13 cellular contexts compared by ENCODE assay signal in the genomic region with DNA sequence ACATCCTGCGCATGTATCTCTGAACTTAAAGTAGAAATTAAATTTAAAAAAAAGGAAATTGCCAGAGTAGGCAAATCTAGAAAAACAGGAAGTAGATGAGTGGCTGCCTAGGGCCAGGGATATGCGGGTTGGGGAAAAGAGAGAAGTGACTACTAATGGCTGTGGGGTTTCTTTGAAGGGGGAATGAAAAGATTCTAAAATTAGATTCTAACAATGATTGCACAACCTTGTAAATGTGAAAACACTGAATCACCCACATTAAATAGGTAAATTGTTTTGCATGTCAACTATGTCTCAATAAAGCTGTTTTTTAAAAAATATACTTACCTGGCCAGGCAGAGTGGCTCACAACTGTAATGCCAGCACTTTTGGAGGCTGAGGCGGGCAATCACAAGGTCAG. TPM values are rescaled to one million over a fixed set of nuclear protein-coding genes. Genes with fewer than 3 reads are reported as not detected.
DNase-seq lines count a peak whose midpoint lies in the region; ATAC-seq, FAIRE-seq and TF ChIP-seq lines count a peak whose summit lies in the region.
"Had no signal": no experiment of that assay in that cellular context is flagged by ENCODE, and none has a peak within 500 bp of the region (broad histone marks: within the 10 kb centered on the region; RNA-seq: fewer than 3 reads in every experiment).

No MANE protein-coding gene starts in this region.

- RAD21 ChIA-PET in GM12878 (lab: Charles Lee; ENCODE audit: unreplicated experiment), result no interaction called here

- 68 to 84% (median 78%) methylated on average over 3 of the region's 3 CpGs for WGBS in heart left ventricle, 4 donors
- 46% methylated on average over 3 of the region's 3 CpGs for WGBS in GM12878 (ENCODE audit: insufficient coverage, insufficient replicate concordance, low lambda C conversion rate, missing lambda C conversion rate)

- BruUV-seq in OCI-LY7 (replicated peaks; lab: Mats Ljungman, UMichigan), result no TSS peak
- BruUV-seq in GM12878 (replicated peaks; lab: Mats Ljungman, UMichigan), result no TSS peak

- H3K9me2 ChIP-seq in OCI-LY7 (ENCODE audit: insufficient read depth, low read length), result no peaks in the 10 kb centered on the region

- H3K36me3 ChIP-seq in heart left ventricle (no peaks in the 10 kb centered on the region), OCI-LY7 (ENCODE audit: insufficient read depth, low read length) (no peaks in the 10 kb centered on the region), GM12878 (ENCODE audit: control insufficient read depth in 2 of 2, insufficient read depth in 2 of 2, low read length in 1 of 2) (no peaks in the 10 kb centered on the region), BE2C (no peaks in the 10 kb centered on the region)
- H3K36me3 ChIP-seq: colonic mucosa had no signal

- H3K9me3 ChIP-seq in heart left ventricle (peaks cover 0 to 6% (median 0%) of the 10 kb centered on the region in 12 donors), OCI-LY7 (ENCODE audit: low read length) (no peaks in the 10 kb centered on the region), GM12878 (replicated peaks; ENCODE audit: control insufficient read depth, insufficient read depth, low read length) (no peaks in the 10 kb centered on the region; the same call in 2 of the 3 replicates), BE2C (no peaks in the 10 kb centered on the region)
- H3K9me3 ChIP-seq: colonic mucosa had no signal

- H3K4me3 Mint-ChIP-seq in stimulated activated naive B cell treated with anti-CD40 and anti-IgM and Interleukin-4, amounts not matched to agents 10 μg/mL and 1 μg/mL and 100 μg/mL, for 72 hours, result no peak overlapping the region

- SMC1A ChIA-PET in GM12878 (lab: Charles Lee; ENCODE audit: uncharacterized antibody, unreplicated experiment), result no interaction called here

- no peak for TF ChIP-seq EP300 in GM12878 (IDR thresholded peaks at IDR 0.05; ENCODE audit: borderline replicate concordance in 1 of 2, control insufficient read depth in 1 of 2, low read depth in 2 of 2, low read length in 2 of 2)

- H3K4me1 ChIP-seq in heart left ventricle (peaks cover 0 to 19% (median 0%) of the 10 kb centered on the region in 12 donors), OCI-LY7 (ENCODE audit: insufficient read depth, low read length, poor library complexity, severe bottlenecking) (peaks cover 10% of the 10 kb centered on the region), GM12878 (ENCODE audit: control insufficient read depth, insufficient read depth, low read length) (no peaks in the 10 kb centered on the region), BE2C (no peaks in the 10 kb centered on the region)
- H3K4me1 ChIP-seq: colonic mucosa had no signal

- no peaks in the 10 kb centered on the region for H3K27me3 ChIP-seq in heart left ventricle
- no peaks in the 10 kb centered on the region; a peak in 1 of 4 replicates for H3K27me3 ChIP-seq in GM12878 (replicated peaks in 1 of 2; ENCODE audit: control insufficient read depth in 2 of 2, insufficient read depth in 2 of 2, low read length in 1 of 2)
- peaks cover 4% of the 10 kb centered on the region for H3K27me3 ChIP-seq in BE2C
- H3K27me3 ChIP-seq: colonic mucosa had no signal

- TF ChIP-seq POLR2A in heart left ventricle (IDR thresholded peaks at IDR 0.05), result no peak
- no peak for TF ChIP-seq POLR2A in GM12878 (IDR thresholded peaks at IDR 0.05; ENCODE audit: low read depth, low read length)

- TF ChIP-seq RAD21 in GM12878 (IDR thresholded peaks at IDR 0.05; ENCODE audit: insufficient read depth, low read depth, low read length), result no peak

- H3K4me3 ChIP-seq in heart left ventricle (no peak overlapping the region), OCI-LY7 (ENCODE audit: low read depth, low read length, poor library complexity, severe bottlenecking) (no peak overlapping the region), GM12878 (no peak overlapping the region), BE2C (ENCODE audit: low read depth, low read length) (no peak overlapping the region)
- H3K4me3 ChIP-seq: colonic mucosa had no signal

- H3K27me3 Mint-ChIP-seq in stimulated activated naive B cell treated with anti-CD40 and anti-IgM and Interleukin-4, amounts not matched to agents 10 μg/mL and 1 μg/mL and 100 μg/mL, for 72 hours, result no peaks in the 10 kb centered on the region

- POLR2A ChIA-PET in OCI-LY7 (lab: Charles Lee) (no interaction called here), GM12878 (lab: Charles Lee) (no interaction called here)

- H4K20me1 ChIP-seq in OCI-LY7 (ENCODE audit: insufficient read depth, low read length) (no peaks in the 10 kb centered on the region), GM12878 (ENCODE audit: control insufficient read depth, insufficient read depth) (no peaks in the 10 kb centered on the region)

- ATAC-seq in Right ventricle myocardium superior (ENCODE audit: poor library complexity) (peak; percentile 61), heart left ventricle (no peak), GM12878 (no peak)
- peak; percentile 88 to 90 for ATAC-seq in stimulated activated naive B cell treated with anti-CD40 and anti-IgM and Interleukin-4, amounts not matched to agents 10 μg/mL and 1 μg/mL and 100 μg/mL, for 72 hours (replicated peaks)

- peaks cover 0 to 7% of the 10 kb centered on the region in 2 donors for H3K36me3 Mint-ChIP-seq in stimulated activated naive B cell treated with anti-CD40 and anti-IgM and Interleukin-4, amounts not matched to agents 10 μg/mL and 1 μg/mL and 100 μg/mL, for 72 hours

- no peak for FAIRE-seq in GM12878 (lab: Jason Lieb, UNC)

- in situ Hi-C loops in GM12878 (cut with MboI), result no loop called here

- DNase-seq in Right ventricle myocardium superior, result no peak
- DNase-seq in heart left ventricle, result no peak
- peak; percentile 60 for DNase-seq in OCI-LY7 (ENCODE audit: low spot score)
- DNase-seq in GM12878 (ENCODE audit: low read depth, low spot score), result no peak
- DNase-seq in stimulated activated naive B cell treated with anti-CD40 and anti-IgM and Interleukin-4, amounts not matched to agents 10 μg/mL and 1 μg/mL and 100 μg/mL, for 72 hours, result peak; percentile 26
- DNase-seq in BE2C, result no peak
- DNase-seq in stimulated activated CD4-positive, alpha-beta T cell treated with anti-CD3 and anti-CD28 coated beads, Interleukin-1b, Interleukin-23, amount 100 ng/mL, for 48 hours, result no peak
- DNase-seq in SW480 (ENCODE audit: low spot score), result no peak
- DNase-seq: colonic mucosa, NCI-H2029 had no signal

- peaks cover 16 to 27% of the 10 kb centered on the region in 2 donors for H3K4me1 Mint-ChIP-seq in stimulated activated naive B cell treated with anti-CD40 and anti-IgM and Interleukin-4, amounts not matched to agents 10 μg/mL and 1 μg/mL and 100 μg/mL, for 72 hours

- CTCF ChIA-PET in OCI-LY7 (lab: Charles Lee; ENCODE audit: unreplicated experiment), result no interaction called here
- CTCF ChIA-PET in GM12878 (lab: Yijun Ruan, JAX), result interaction anchor here (1.1 kb wide), 1 partner anchor 85 kb away, joined by 3 read pairs; no protein-coding TSS in a partner anchor

- intact Hi-C loops in Right ventricle myocardium superior (cut with DNase I), result no loop called here
- intact Hi-C loops in heart left ventricle (cut with DNase I), result loop anchor here in 1 of 10 donors (5.0 kb wide), 1 partner anchor 122 kb away; no protein-coding TSS in a partner anchor
- intact Hi-C loops in OCI-LY7 (cut with micrococcal nuclease; ENCODE audit: unreplicated experiment), result loop anchor here (10.0 kb wide), 1 partner anchor 330 kb away; a partner anchor contains a TSS
- intact Hi-C loops in GM12878 (cut with micrococcal nuclease; ENCODE audit: unreplicated experiment), result no loop called here

- H3K79me2 ChIP-seq in OCI-LY7 (ENCODE audit: insufficient read depth, low read depth, low read length) (no peaks in the 10 kb centered on the region), GM12878 (ENCODE audit: control insufficient read depth, insufficient read depth, low read length) (no peaks in the 10 kb centered on the region)

- no peak overlapping the region for H3K9ac ChIP-seq in GM12878 (ENCODE audit: control insufficient read depth, insufficient read depth, low read length)

- H3K27ac ChIP-seq in heart left ventricle, result no peak overlapping the region
- no peak overlapping the region for H3K27ac ChIP-seq in OCI-LY7 (ENCODE audit: low read depth, low read length, poor library complexity, severe bottlenecking)
- no peak overlapping the region for H3K27ac ChIP-seq in GM12878 (ENCODE audit: control insufficient read depth, insufficient read depth)
- H3K27ac ChIP-seq: colonic mucosa had no signal

- H3K4me2 ChIP-seq in OCI-LY7 (ENCODE audit: low read length), result peak overlapping the region; percentile 37
- no peak overlapping the region for H3K4me2 ChIP-seq in GM12878 (ENCODE audit: control insufficient read depth, insufficient read depth)

- TF ChIP-seq CTCF in heart left ventricle (IDR thresholded peaks at IDR 0.05), result no peak
- TF ChIP-seq CTCF in OCI-LY7 (conservative IDR thresholded peaks at IDR 0.05; ENCODE audit: low read length), result no peak
- TF ChIP-seq CTCF in GM12878 (IDR thresholded peaks at IDR 0.05 in 2 of 3, conservative IDR thresholded peaks at IDR 0.05 in 1 of 3; ENCODE audit: control insufficient read depth in 2 of 3, extremely low read depth in 1 of 3, insufficient read depth in 1 of 3, low read depth in 3 of 3, low read length in 3 of 3), result no peak
- no peak for TF ChIP-seq CTCF in BE2C (IDR thresholded peaks at IDR 0.05; ENCODE audit: low read depth, low read length)

- no peak overlapping the region for H2AFZ ChIP-seq in OCI-LY7 (ENCODE audit: low read length)
- no peak overlapping the region for H2AFZ ChIP-seq in GM12878 (ENCODE audit: control insufficient read depth, low read depth, low read length)

- H3K27ac Mint-ChIP-seq in stimulated activated naive B cell treated with anti-CD40 and anti-IgM and Interleukin-4, amounts not matched to agents 10 μg/mL and 1 μg/mL and 100 μg/mL, for 72 hours, result no peak overlapping the region

- H3K9me3 Mint-ChIP-seq in stimulated activated naive B cell treated with anti-CD40 and anti-IgM and Interleukin-4, amounts not matched to agents 10 μg/mL and 1 μg/mL and 100 μg/mL, for 72 hours, result peaks cover 5 to 8% of the 10 kb centered on the region in 2 donors

RNA-seq across cellular contexts. Expression of a gene that starts 14.2 kb away (rescaled TPM):
- not detected for total RNA-seq in Right ventricle myocardium superior
- not detected for total RNA-seq in heart left ventricle
- not detected for polyA plus RNA-seq in heart left ventricle
- not detected in 2 replicates for total RNA-seq in OCI-LY7 (2014; rRNA removed; shearing (Covaris generic))
- not detected in 2 replicates for total RNA-seq in OCI-LY7 (2022)
- total RNA-seq in GM12878 (2013; cell fraction: nucleolus; rRNA removed), result not detected in 2 replicates
- not detected in 2 replicates for total RNA-seq in GM12878 (2014; rRNA removed)
- not detected in 2 replicates for total RNA-seq in GM12878 (2014; rRNA removed; fragmentation: Illumina TruSeq; extraction: Trizol)
- total RNA-seq in GM12878 (2021), result not detected in 2 replicates
- polyA plus RNA-seq in GM12878 (2011; ENCODE audit: low read depth), result not detected
- polyA plus RNA-seq in GM12878 (2011; rRNA removed), result not detected in 2 replicates
- polyA plus RNA-seq in GM12878 (2011; cell fraction: cytosol; rRNA removed), result not detected in 2 replicates
- not detected in 2 replicates for polyA plus RNA-seq in GM12878 (2011; cell fraction: nucleus; rRNA removed)
- polyA plus RNA-seq in GM12878 (2012), result not detected in 2 replicates
- not detected in 2 replicates for polyA plus RNA-seq in GM12878 (2014; fragmentation: Illumina TruSeq; extraction: Trizol)
- not detected for polyA plus RNA-seq in GM12878 (2014; fragmentation: Nextera tagmentation; extraction: Ambion mirVana)
- polyA plus RNA-seq in GM12878 (2014; rRNA removed), result not detected in 2 replicates
- polyA plus RNA-seq in GM12878 (2016; fragmentation: Nextera tagmentation; extraction: Ambion mirVana), result not detected
- not detected in 2 replicates for polyA minus RNA-seq in GM12878 (2011; rRNA and poly(A)+ RNA removed)
- not detected in 2 replicates for polyA minus RNA-seq in GM12878 (2011; cell fraction: cytosol; rRNA and poly(A)+ RNA removed)
- polyA minus RNA-seq in GM12878 (2011; cell fraction: nucleus; rRNA and poly(A)+ RNA removed), result not detected in 2 replicates
- not detected for polyA plus RNA-seq in BE2C (2012; ENCODE audit: insufficient read depth, insufficient read length, low read depth)
- total RNA-seq: colonic mucosa, fibroblast of villous mesenchyme, HT1080, kidney epithelial cell had no signal

RNA-seq across cellular contexts. Expression of a gene that starts 60.0 kb away (rescaled TPM):
- total RNA-seq in Right ventricle myocardium superior (not detected), heart left ventricle (not detected), OCI-LY7 (2022) (not detected in 2 replicates), GM12878 (2014; rRNA removed) (not detected in 2 replicates), GM12878 (2014; rRNA removed; fragmentation: Illumina TruSeq; extraction: Trizol) (not detected in 2 replicates), GM12878 (2021) (not detected in 2 replicates)
- polyA plus RNA-seq in heart left ventricle (not detected), GM12878 (2011; rRNA removed) (not detected in 2 replicates), GM12878 (2014; fragmentation: Illumina TruSeq; extraction: Trizol) (not detected in 2 replicates), GM12878 (2014; fragmentation: Nextera tagmentation; extraction: Ambion mirVana) (not detected), GM12878 (2014; rRNA removed) (not detected in 2 replicates), GM12878 (2016; fragmentation: Nextera tagmentation; extraction: Ambion mirVana) (not detected)
- not detected in 2 replicates for total RNA-seq in OCI-LY7 (2014; rRNA removed; shearing (Covaris generic))
- not detected in 2 replicates for total RNA-seq in GM12878 (2013; cell fraction: nucleolus; rRNA removed)
- not detected for polyA plus RNA-seq in GM12878 (2011; ENCODE audit: low read depth)
- polyA plus RNA-seq in GM12878 (2011; cell fraction: cytosol; rRNA removed), result not detected in 2 replicates
- not detected in 2 replicates for polyA plus RNA-seq in GM12878 (2011; cell fraction: nucleus; rRNA removed)
- not detected in 2 replicates for polyA plus RNA-seq in GM12878 (2012)
- not detected in 2 replicates for polyA minus RNA-seq in GM12878 (2011; rRNA and poly(A)+ RNA removed)
- not detected in 2 replicates for polyA minus RNA-seq in GM12878 (2011; cell fraction: cytosol; rRNA and poly(A)+ RNA removed)
- not detected in 2 replicates for polyA minus RNA-seq in GM12878 (2011; cell fraction: nucleus; rRNA and poly(A)+ RNA removed)
- not detected for polyA plus RNA-seq in BE2C (2012; ENCODE audit: insufficient read depth, insufficient read length, low read depth)
- total RNA-seq: colonic mucosa, fibroblast of villous mesenchyme, HT1080, kidney epithelial cell had no signal

Comparison
In these comparisons a context has a peak if more than half of its experiments do, and no peak if none do; other contexts are left out.
1. ATAC-seq: peak in Right ventricle myocardium superior (single experiment) and stimulated activated naive B cell treated with anti-CD40 and anti-IgM and Interleukin-4, amounts not matched to agents 10 μg/mL and 1 μg/mL and 100 μg/mL, for 72 hours (2 of 2); none in heart left ventricle (0 of 4) and GM12878 (single experiment).
2. DNase-seq: peak in OCI-LY7 (single experiment) and stimulated activated naive B cell treated with anti-CD40 and anti-IgM and Interleukin-4, amounts not matched to agents 10 μg/mL and 1 μg/mL and 100 μg/mL, for 72 hours (single experiment); none in Right ventricle myocardium superior (single experiment), heart left ventricle (0 of 5), GM12878 (single experiment), BE2C (single experiment), stimulated activated CD4-positive, alpha-beta T cell treated with anti-CD3 and anti-CD28 coated beads, Interleukin-1b, Interleukin-23, amount 100 ng/mL, for 48 hours (single experiment) and SW480 (single experiment).